ENCODE assay signal across 8 cellular contexts in genomic region chr3:171460226-171461086, GRCh38. TPM values are rescaled to one million over a fixed set of nuclear protein-coding genes. Genes with fewer than 3 reads are reported as not detected.
A peak's percentile ranks its signal among the peaks of the same experiment; 100 is the strongest.
DNase-seq lines count a peak whose midpoint lies in the region; ATAC-seq and TF ChIP-seq lines count a peak whose summit lies in the region.

TNIK (minus strand) TSS chr3:171460405; CDS start chr3:171460063, 342 bp downstream.

- H3K4me1 ChIP-seq in Peyer's patch, result peaks cover 0 to 24% (median 3%) of the 10 kb centered on the region in 4 donors

- no peaks in the 10 kb centered on the region for H3K9me3 Mint-ChIP-seq in activated T-helper 17 cell treated with anti-CD3 and anti-CD28 coated beads, Interleukin-2, amount 50 U/mL, for 72 hours
- H3K9me3 Mint-ChIP-seq in nephron, result no peaks in the 10 kb centered on the region

- peak; percentile 71 to 84 for TF ChIP-seq POLR2A in Peyer's patch (IDR thresholded peaks at IDR 0.05)

- H3K27ac ChIP-seq in Peyer's patch, result peak within 1 kb of the TSS; percentile 68 to 90 (median 86)

- peak within 1 kb of the TSS; percentile 69 to 98 (median 74) for H3K4me3 ChIP-seq in Peyer's patch

- peak in 4 of 6 experiments; percentile 9 to 43 (median 32) for TF ChIP-seq CTCF in Peyer's patch (IDR thresholded peaks at IDR 0.05)
- TF ChIP-seq CTCF in nephron (IDR thresholded peaks at IDR 0.05; ENCODE audit: unreplicated experiment in 3 of 3), result peak; percentile 38 to 49 (median 45)

- DNase-seq in DMS79 treated with DMSO at 0.1 percent for 48 hours (lab: John Stamatoyannopoulos, UW) (peak; percentile 70), Peyer's patch (peak; percentile 92 to 98 (median 94)), fibroblast of peridontal ligament (ENCODE audit: extremely low read depth) (peak; percentile 23)
- peak; percentile 92 for DNase-seq in stimulated activated naive CD8-positive, alpha-beta T cell treated with anti-CD3 and anti-CD28 coated beads, Interleukin-15, Interleukin-2, amounts not matched to agents 100 U/mL and 50 U/mL, for 24 hours

- no peaks in the 10 kb centered on the region for H3K27me3 Mint-ChIP-seq in activated T-helper 17 cell treated with anti-CD3 and anti-CD28 coated beads, Interleukin-2, amount 50 U/mL, for 72 hours
- H3K27me3 Mint-ChIP-seq in nephron (ENCODE audit: low read depth), result peaks cover 34% of the 10 kb centered on the region

- peak within 1 kb of the TSS; percentile 99 for H3K4me3 Mint-ChIP-seq in activated T-helper 17 cell treated with anti-CD3 and anti-CD28 coated beads, Interleukin-2, amount 50 U/mL, for 72 hours
- H3K4me3 Mint-ChIP-seq in nephron, result peak within 1 kb of the TSS; percentile 95 to 97 (median 95)

- H3K27me3 ChIP-seq in Peyer's patch, result no peaks in the 10 kb centered on the region

- no peaks in the 10 kb centered on the region for H3K9me3 ChIP-seq in Peyer's patch

- TF ChIP-seq RAD21 in Ishikawa (IDR thresholded peaks at IDR 0.05; ENCODE audit: low read depth), result no peak

- TF ChIP-seq EP300 in Ishikawa (IDR thresholded peaks at IDR 0.05; ENCODE audit: borderline replicate concordance), result no peak; the same call in 1 of the 2 replicates

- H3K36me3 ChIP-seq in Peyer's patch, result no peaks in the 10 kb centered on the region

- ATAC-seq in GM21619 (IDR thresholded peaks at IDR 0.05; ENCODE audit: unreplicated experiment), result peak; percentile 78
- ATAC-seq in activated T-helper 17 cell treated with anti-CD3 and anti-CD28 coated beads, Interleukin-2, amount 50 U/mL, for 72 hours (replicated peaks), result peak; percentile 80
- peak; percentile 85 for ATAC-seq in stimulated activated naive CD8-positive, alpha-beta T cell treated with anti-CD3 and anti-CD28 coated beads, Interleukin-15, Interleukin-2, amounts not matched to agents 100 U/mL and 50 U/mL, for 24 hours

- peaks cover 28% of the 10 kb centered on the region for H3K4me1 Mint-ChIP-seq in activated T-helper 17 cell treated with anti-CD3 and anti-CD28 coated beads, Interleukin-2, amount 50 U/mL, for 72 hours
- peaks cover 23% of the 10 kb centered on the region for H3K4me1 Mint-ChIP-seq in nephron

- H3K27ac Mint-ChIP-seq in activated T-helper 17 cell treated with anti-CD3 and anti-CD28 coated beads, Interleukin-2, amount 50 U/mL, for 72 hours, result peak within 1 kb of the TSS; percentile 84
- H3K27ac Mint-ChIP-seq in nephron, result peak within 1 kb of the TSS; percentile 71 to 89 (median 85)

- H3K36me3 Mint-ChIP-seq in activated T-helper 17 cell treated with anti-CD3 and anti-CD28 coated beads, Interleukin-2, amount 50 U/mL, for 72 hours (ENCODE audit: low read depth), result peaks cover 12% of the 10 kb centered on the region
- no peaks in the 10 kb centered on the region for H3K36me3 Mint-ChIP-seq in nephron (ENCODE audit: low read depth)

TF ChIP-seq in Ishikawa, 13 proteins besides CTCF, POLR2A, EP300 and RAD21:
- TF ChIP-seq EGR1 (IDR thresholded peaks at IDR 0.05), result peak; percentile 96
- peak; percentile 49; the same call in 1 of the 2 replicates for TF ChIP-seq ZBTB7A (IDR thresholded peaks at IDR 0.05; ENCODE audit: low read depth)
- TF ChIP-seq MAX (IDR thresholded peaks at IDR 0.05), result peak; percentile 66; the same call in 1 of the 2 replicates
- peak; percentile 29; the same call in 1 of the 2 replicates for TF ChIP-seq TEAD4 (IDR thresholded peaks at IDR 0.05)
- no peak for TF ChIP-seq CREB1 (IDR thresholded peaks at IDR 0.05; ENCODE audit: low read depth)
- peak; percentile 44 for TF ChIP-seq TAF1 (IDR thresholded peaks at IDR 0.05; ENCODE audit: low read depth)
- peak; percentile 55 for TF ChIP-seq FOXM1 (IDR thresholded peaks at IDR 0.05; ENCODE audit: borderline replicate concordance, low read depth)
- no peak for TF ChIP-seq USF1 (IDR thresholded peaks at IDR 0.05)

RNA-seq across cellular contexts. Expression of gene TNIK, which starts in this region (rescaled TPM):
- 10 to 100 TPM; 37.1 to 84.8 (median 74.4) TPM for total RNA-seq in Peyer's patch
- 10 to 100 TPM; 28.6 to 43.8 TPM for total RNA-seq in activated T-helper 17 cell treated with anti-CD3 and anti-CD28 coated beads, Interleukin-2, amount 50 U/mL, for 72 hours

Comparison
In these comparisons a context has a peak if more than half of its experiments do, and no peak if none do; other contexts are left out.
1. Peak in every context shown above with its lines: DNase-seq, ATAC-seq, H3K4me3 ChIP-seq and H3K27ac ChIP-seq.
2. DNase-seq: peak in every context shown above with its lines; median percentile 94 in Peyer's patch; 92 in stimulated activated naive CD8-positive, alpha-beta T cell treated with anti-CD3 and anti-CD28 coated beads, Interleukin-15, Interleukin-2, amounts not matched to agents 100 U/mL and 50 U/mL, for 24 hours; 70 in DMS79 treated with DMSO at 0.1 percent for 48 hours; 23 in fibroblast of peridontal ligament.